Comparison of ENCODE assay signal across 7 cellular contexts in the genomic region with DNA sequence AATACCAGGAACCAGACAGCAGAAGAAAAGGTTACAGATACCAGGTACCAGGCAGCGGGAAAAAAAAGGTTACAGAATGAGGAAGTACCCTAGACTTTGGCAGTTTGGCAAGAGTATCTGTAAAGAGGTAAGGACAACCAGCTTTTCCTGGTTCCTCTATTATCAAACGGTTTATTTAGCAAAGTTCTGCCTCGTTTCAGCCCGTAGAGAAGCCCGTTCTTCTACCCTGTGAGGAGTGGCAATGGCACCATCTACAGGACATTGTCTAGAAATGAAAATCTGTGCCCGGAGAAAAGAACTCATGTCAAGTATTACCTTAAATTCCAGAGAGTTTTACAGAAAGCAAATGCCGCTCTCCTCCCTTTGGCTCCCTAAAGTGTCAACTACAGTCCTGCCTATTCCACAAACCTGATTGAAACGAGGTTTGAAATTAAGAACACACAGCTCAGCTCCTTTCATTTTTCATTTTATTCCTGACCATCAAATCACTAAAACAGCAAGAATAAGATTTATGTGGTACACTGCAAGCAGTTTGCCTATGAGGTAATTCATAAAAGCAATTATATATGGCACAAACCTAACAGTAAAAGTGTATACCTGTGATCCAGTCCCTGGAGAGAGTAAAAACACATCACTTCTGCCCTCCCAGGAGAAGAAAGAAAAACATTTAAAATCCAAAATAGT.
A peak's percentile ranks its signal among the peaks of the same experiment; 100 is the strongest.
DNase-seq lines count a peak whose midpoint lies in the region; ATAC-seq and TF ChIP-seq lines count a peak whose summit lies in the region.

No MANE protein-coding gene starts in this region.

- H3K4me3 ChIP-seq in GM12865 (ENCODE audit: low read depth, low read length) (no peak overlapping the region), WI38 (ENCODE audit: low read depth, low read length) (no peak overlapping the region)

- intact Hi-C loops in left ventricle myocardium superior (cut with micrococcal nuclease) = no loop called here

- peak; percentile 42 for ATAC-seq in left ventricle myocardium superior
- no peak for ATAC-seq in GM19395 (IDR thresholded peaks at IDR 0.05; ENCODE audit: unreplicated experiment)

- DNase-seq in GM12865 (ENCODE audit: low read depth) (peak; percentile 44), NCI-H1105 (lab: John Stamatoyannopoulos, UW) (peak; percentile 17), left ventricle myocardium superior (no peak), superior temporal gyrus (ENCODE audit: extremely low spot score) (peak; percentile 82), GM19240 (ENCODE audit: insufficient read length, low spot score) (no peak)

- TF ChIP-seq CTCF in GM12865 (IDR thresholded peaks at IDR 0.05; ENCODE audit: insufficient read depth, low read depth, low read length, missing control alignments) = peak; percentile 49
- TF ChIP-seq CTCF in WI38 (IDR thresholded peaks at IDR 0.05; ENCODE audit: low read depth, low read length) = peak; percentile 25

Comparison
In these comparisons a context has a peak if more than half of its experiments do, and no peak if none do; other contexts are left out.
1. DNase-seq: peak in GM12865 (single experiment), NCI-H1105 (single experiment) and superior temporal gyrus (single experiment); none in left ventricle myocardium superior (single experiment) and GM19240 (single experiment).